ENCODE assay signal across 25 cellular contexts in genomic region chr5:155822177-155822576, GRCh38.
A peak's percentile ranks its signal among the peaks of the same experiment; 100 is the strongest.
DNase-seq lines count a peak whose midpoint lies in the region; ATAC-seq and TF ChIP-seq lines count a peak whose summit lies in the region.
"Had no signal": no experiment of that assay in that cellular context is flagged by ENCODE, and none has a peak within 500 bp of the region (broad histone marks: within the 10 kb centered on the region; RNA-seq: fewer than 3 reads in every experiment).

No MANE protein-coding gene starts in this region.

- no peak for ATAC-seq in GM19328 (IDR thresholded peaks at IDR 0.05; ENCODE audit: unreplicated experiment)
- no peak for ATAC-seq in HG03565 (IDR thresholded peaks at IDR 0.05; ENCODE audit: unreplicated experiment)
- ATAC-seq: Panc1 had no signal

- H3K36me3 ChIP-seq in left ventricle myocardium inferior (no peaks in the 10 kb centered on the region), right atrium auricular region (no peaks in the 10 kb centered on the region), Karpas-422 (ENCODE audit: insufficient read depth, low read length) (no peaks in the 10 kb centered on the region), hepatocyte (replicated peaks; ENCODE audit: insufficient read depth, low read depth) (no peaks in the 10 kb centered on the region)
- H3K36me3 ChIP-seq: MG63, prostate gland, vagina had no signal

- H3K4me2 ChIP-seq in Karpas-422 (ENCODE audit: low read depth, low read length, poor library complexity, severe bottlenecking), result no peak overlapping the region
- H3K4me2 ChIP-seq in hepatocyte, result no peak overlapping the region

- no peaks in the 10 kb centered on the region for H3K36me3 Mint-ChIP-seq in progenitor cell of endocrine pancreas (ENCODE audit: insufficient read depth)
- H3K36me3 Mint-ChIP-seq: activated naive CD4-positive, alpha-beta T cell treated with anti-CD3 and anti-CD28 coated beads, Interleukin-2, amount 50 U/mL, for 24 hours; memory B cell had no signal

- DNase-seq in left ventricle myocardium inferior, result no peak
- no peak for DNase-seq in right atrium auricular region (ENCODE audit: low spot score)
- peak; percentile 40 for DNase-seq in Karpas-422
- no peak for DNase-seq in hepatocyte (ENCODE audit: low spot score)
- no peak for DNase-seq in progenitor cell of endocrine pancreas (ENCODE audit: low spot score, unreplicated experiment)
- no peak for DNase-seq in activated CD4-positive, alpha-beta T cell treated with anti-CD3 and anti-CD28 coated beads for 48 hours
- DNase-seq: activated CD4-positive, alpha-beta T cell treated with anti-CD3 and anti-CD28 coated beads, Interleukin-2, amount 50 U/mL, for 48 hours; amygdala; C1 segment of cervical spinal cord; GOT3; kidney glomerular epithelial cell; MG63; NCI-H1436; NCI-H2107; NK-92 treated with Interleukin-12 subunit alpha and Interleukin-12 subunit beta, amount 100 ng/mL, for 24 hours; SIG-M5; T1000 had no signal

- H3K9ac ChIP-seq in Karpas-422 (ENCODE audit: low read length), result no peak overlapping the region

- no peaks in the 10 kb centered on the region for H3K27me3 ChIP-seq in left ventricle myocardium inferior (ENCODE audit: low read depth)
- no peaks in the 10 kb centered on the region for H3K27me3 ChIP-seq in right atrium auricular region
- no peaks in the 10 kb centered on the region for H3K27me3 ChIP-seq in Karpas-422 (ENCODE audit: low read length)
- H3K27me3 ChIP-seq in hepatocyte, result no peaks in the 10 kb centered on the region
- H3K27me3 ChIP-seq: MG63, vagina had no signal

- H3K4me3 ChIP-seq in left ventricle myocardium inferior (no peak overlapping the region), right atrium auricular region (no peak overlapping the region), Karpas-422 (ENCODE audit: low read length) (no peak overlapping the region), hepatocyte (no peak overlapping the region)
- H3K4me3 ChIP-seq: MG63, prostate gland, vagina had no signal

- H3K4me3 Mint-ChIP-seq in progenitor cell of endocrine pancreas (ENCODE audit: low read depth), result no peak overlapping the region
- H3K4me3 Mint-ChIP-seq: activated naive CD4-positive, alpha-beta T cell treated with anti-CD3 and anti-CD28 coated beads, Interleukin-2, amount 50 U/mL, for 24 hours; memory B cell; stimulated activated naive CD8-positive, alpha-beta T cell treated with anti-CD3 and anti-CD28 coated beads, Interleukin-15, Interleukin-2, amounts not matched to agents 100 ng/mL and 50 ng/mL, for 24 hours had no signal

- H3K27ac ChIP-seq in left ventricle myocardium inferior (replicated peaks) (no peak overlapping the region), right atrium auricular region (no peak overlapping the region), Karpas-422 (ENCODE audit: low read length) (no peak overlapping the region), hepatocyte (no peak overlapping the region)
- H3K27ac ChIP-seq: prostate gland, vagina had no signal

- no peaks in the 10 kb centered on the region for H4K20me1 ChIP-seq in Karpas-422 (ENCODE audit: insufficient read depth, low read depth, low read length)
- no peaks in the 10 kb centered on the region for H4K20me1 ChIP-seq in hepatocyte (ENCODE audit: insufficient read depth, poor library complexity, severe bottlenecking)

- intact Hi-C loops in left ventricle myocardium inferior (cut with micrococcal nuclease), result no loop called here

- H3K9me2 ChIP-seq in Karpas-422 (replicated peaks; ENCODE audit: insufficient read depth, low read length), result no peaks in the 10 kb centered on the region
- H3K9me2 ChIP-seq in hepatocyte (replicated peaks; ENCODE audit: insufficient read depth), result no peaks in the 10 kb centered on the region

- 54% methylated on average over 3 of the region's 3 CpGs for WGBS in hepatocyte (ENCODE audit: low lambda C conversion rate, missing lambda C conversion rate)

- H3K4me1 Mint-ChIP-seq in progenitor cell of endocrine pancreas (ENCODE audit: low read depth), result no peaks in the 10 kb centered on the region
- H3K4me1 Mint-ChIP-seq: activated naive CD4-positive, alpha-beta T cell treated with anti-CD3 and anti-CD28 coated beads, Interleukin-2, amount 50 U/mL, for 24 hours; memory B cell had no signal

- H3K4me1 ChIP-seq in left ventricle myocardium inferior, result peaks cover 1% of the 10 kb centered on the region
- no peaks in the 10 kb centered on the region for H3K4me1 ChIP-seq in right atrium auricular region
- H3K4me1 ChIP-seq in Karpas-422 (ENCODE audit: low read length), result no peaks in the 10 kb centered on the region
- no peaks in the 10 kb centered on the region for H3K4me1 ChIP-seq in hepatocyte (ENCODE audit: insufficient read depth)
- H3K4me1 ChIP-seq: prostate gland, vagina had no signal

- H3K27ac Mint-ChIP-seq in progenitor cell of endocrine pancreas, result no peak overlapping the region
- H3K27ac Mint-ChIP-seq: activated naive CD4-positive, alpha-beta T cell treated with anti-CD3 and anti-CD28 coated beads, Interleukin-2, amount 50 U/mL, for 24 hours; memory B cell; stimulated activated naive CD8-positive, alpha-beta T cell treated with anti-CD3 and anti-CD28 coated beads, Interleukin-15, Interleukin-2, amounts not matched to agents 100 ng/mL and 50 ng/mL, for 24 hours had no signal

- H2AFZ ChIP-seq in Karpas-422 (ENCODE audit: low read length), result no peak overlapping the region
- no peak overlapping the region for H2AFZ ChIP-seq in hepatocyte

- H3K9me3 Mint-ChIP-seq in progenitor cell of endocrine pancreas (ENCODE audit: low read depth), result no peaks in the 10 kb centered on the region
- H3K9me3 Mint-ChIP-seq: activated naive CD4-positive, alpha-beta T cell treated with anti-CD3 and anti-CD28 coated beads, Interleukin-2, amount 50 U/mL, for 24 hours; memory B cell had no signal

- H3K79me2 ChIP-seq in Karpas-422 (ENCODE audit: low read length) (no peaks in the 10 kb centered on the region), hepatocyte (no peaks in the 10 kb centered on the region)

- TF ChIP-seq CTCF in left ventricle myocardium inferior (IDR thresholded peaks at IDR 0.05; ENCODE audit: borderline replicate concordance) (peak; percentile 25), right atrium auricular region (IDR thresholded peaks at IDR 0.05) (peak in 1 of 2 donors; percentile 38), hepatocyte (IDR thresholded peaks at IDR 0.05; ENCODE audit: poor library complexity) (peak; percentile 14), progenitor cell of endocrine pancreas (IDR thresholded peaks at IDR 0.05; ENCODE audit: unreplicated experiment) (peak; percentile 48)

- peaks cover 9% of the 10 kb centered on the region for H3K27me3 Mint-ChIP-seq in progenitor cell of endocrine pancreas

- H3K9me3 ChIP-seq in left ventricle myocardium inferior (replicated peaks), result no peaks in the 10 kb centered on the region
- H3K9me3 ChIP-seq in right atrium auricular region, result no peaks in the 10 kb centered on the region
- H3K9me3 ChIP-seq in Karpas-422 (ENCODE audit: low read length), result no peaks in the 10 kb centered on the region
- no peaks in the 10 kb centered on the region for H3K9me3 ChIP-seq in hepatocyte (ENCODE audit: low read depth)
- H3K9me3 ChIP-seq: MG63, prostate gland, vagina had no signal
